In genomic region chr7:49731836-49732235, GRCh38 we compare ENCODE assay signal across 23 cellular contexts.
"Had no signal": no experiment of that assay in that cellular context is flagged by ENCODE, and none has a peak within 500 bp of the region (broad histone marks: within the 10 kb centered on the region; RNA-seq: fewer than 3 reads in every experiment).

No MANE protein-coding gene starts in this region.

- H3K4me1 ChIP-seq: stomach, suprapubic skin, testis, tibial artery, tibial nerve, transverse colon, upper lobe of left lung, upper lobe of right lung, uterus, vagina had no signal

- H3K4me3 ChIP-seq: stomach, suprapubic skin, testis, thoracic aorta, tibial artery, tibial nerve, transverse colon, upper lobe of left lung, upper lobe of right lung, uterus, vagina had no signal

- DNase-seq: stimulated activated CD4-positive, alpha-beta T cell treated with anti-CD3 and anti-CD28 coated beads, Interleukin-2, amount 100 ng/mL, for 48 hours; stimulated activated CD4-positive, alpha-beta T cell treated with anti-CD3 and anti-CD28 coated beads, Interleukin-4, amount 100 ng/mL, for 1 hour; stimulated activated CD4-positive, alpha-beta T cell treated with anti-CD3 and anti-CD28 coated beads, Interleukin-4, amount 100 ng/mL, for 24 hours; stimulated activated CD4-positive, alpha-beta T cell treated with anti-CD3 and anti-CD28 coated beads, Interleukin-4, amount 100 ng/mL, for 4 hours; stimulated activated CD8-positive, alpha-beta memory T cell treated with anti-CD3 and anti-CD28 coated beads, Interleukin-4, amount 100 ng/mL, for 48 hours; stimulated activated naive B cell treated with anti-CD40 and anti-IgM and Interleukin-4, amounts not matched to agents 10 μg/mL and 1 μg/mL and 100 μg/mL, for 72 hours; stimulated activated naive CD4-positive, alpha-beta T cell; stimulated activated naive CD4-positive, alpha-beta T cell treated with Interleukin-2 at 50 U/mL for 16 hours; stimulated activated naive CD8-positive, alpha-beta T cell treated with anti-CD3 and anti-CD28 coated beads, Interleukin-15, amount 100 ng/mL, for 72 hours; stimulated activated naive CD8-positive, alpha-beta T cell treated with anti-CD3 and anti-CD28 coated beads, Interleukin-15, Interleukin-2, amounts not matched to agents 100 U/mL and 50 U/mL, for 24 hours; stomach; substantia nigra; testis; tibial artery; transverse colon; trophoblast cell; upper lobe of left lung; upper lobe of right lung; uterus had no signal

- H3K27ac ChIP-seq: stomach, suprapubic skin, testis, thoracic aorta, tibial artery, tibial nerve, transverse colon, upper lobe of left lung, upper lobe of right lung, uterus, vagina had no signal

- H3K36me3 ChIP-seq: stomach, suprapubic skin, thoracic aorta, tibial artery, tibial nerve, transverse colon, upper lobe of left lung, upper lobe of right lung, uterus, vagina had no signal

- H3K9me3 ChIP-seq: stomach, suprapubic skin, testis, thoracic aorta, tibial artery, tibial nerve, transverse colon, upper lobe of left lung, upper lobe of right lung, uterus, vagina had no signal

- H3K27me3 ChIP-seq: suprapubic skin, testis, tibial artery, tibial nerve, transverse colon, upper lobe of left lung, upper lobe of right lung, uterus, vagina had no signal
